8 cellular contexts compared by ENCODE assay signal in genomic region chr12:104457746-104458644, GRCh38. TPM values are rescaled to one million over a fixed set of nuclear protein-coding genes. Genes with fewer than 3 reads are reported as not detected.
A peak's percentile ranks its signal among the peaks of the same experiment; 100 is the strongest.
DNase-seq lines count a peak whose midpoint lies in the region; ATAC-seq and TF ChIP-seq lines count a peak whose summit lies in the region.

No MANE protein-coding gene starts in this region.

- TF ChIP-seq CTCF in activated CD8-positive, alpha-beta T cell treated with anti-CD3 and anti-CD28 coated beads for 36 hours (IDR thresholded peaks at IDR 0.05) = no peak
- TF ChIP-seq CTCF in testis (IDR thresholded peaks at IDR 0.05) = no peak

- peak overlapping the region; percentile 97 for H3K27ac Mint-ChIP-seq in activated CD8-positive, alpha-beta T cell treated with anti-CD3 and anti-CD28 coated beads for 36 hours

- peak overlapping the region; percentile 83 for H3K4me3 Mint-ChIP-seq in activated CD8-positive, alpha-beta T cell treated with anti-CD3 and anti-CD28 coated beads for 36 hours

- H3K9me3 ChIP-seq in MG63 (no peaks in the 10 kb centered on the region), endocrine pancreas (ENCODE audit: control insufficient read depth, low read length) (no peaks in the 10 kb centered on the region), mucosa of rectum (ENCODE audit: control insufficient read depth in 2 of 2, low read length in 2 of 2) (no peaks in the 10 kb centered on the region), testis (no peaks in the 10 kb centered on the region)

- H3K4me1 ChIP-seq in endocrine pancreas (ENCODE audit: control insufficient read depth, insufficient read depth, low read length) = no peaks in the 10 kb centered on the region
- peaks cover 0 to 6% of the 10 kb centered on the region in 2 donors for H3K4me1 ChIP-seq in mucosa of rectum (ENCODE audit: control insufficient read depth in 2 of 2, insufficient read depth in 2 of 2, low read length in 2 of 2)
- peaks cover 5% of the 10 kb centered on the region for H3K4me1 ChIP-seq in testis

- 0 out of 2 replicates have a peak, but pooled peaks cover 3% of the 10 kb centered on the region for H3K27me3 ChIP-seq in MG63
- no peaks in the 10 kb centered on the region for H3K27me3 ChIP-seq in endocrine pancreas (ENCODE audit: control insufficient read depth, insufficient read depth, low read length)
- peaks cover 12 to 15% of the 10 kb centered on the region in 2 donors for H3K27me3 ChIP-seq in mucosa of rectum (ENCODE audit: control insufficient read depth in 2 of 2, insufficient read depth in 2 of 2, low read length in 2 of 2)
- no peaks in the 10 kb centered on the region for H3K27me3 ChIP-seq in testis

- H3K9me3 Mint-ChIP-seq in activated CD8-positive, alpha-beta T cell treated with anti-CD3 and anti-CD28 coated beads for 36 hours = no peaks in the 10 kb centered on the region

- H3K9ac ChIP-seq in endocrine pancreas (ENCODE audit: control insufficient read depth, insufficient read depth, low read length) (peak overlapping the region; percentile 54), mucosa of rectum (ENCODE audit: low read depth in 1 of 2, low read length in 2 of 2) (peak overlapping the region; percentile 75 to 76)

- POLR2A ChIA-PET in activated CD8-positive, alpha-beta T cell treated with anti-CD3 and anti-CD28 coated beads for 36 hours (lab: Charles Lee) = interaction anchor here (0.6 to 5.4 kb wide), 17 partner anchors 9 to 306 kb away, joined by 3 to 30 read pairs (median 4); no protein-coding TSS in a partner anchor

- DNase-seq in EL (peak; percentile 28), MG63 (peak; percentile 6), testis (peak; percentile 40), NCI-H187 treated with DMSO at 0.1 percent for 48 hours (lab: John Stamatoyannopoulos, UW) (no peak)
- DNase-seq in activated CD8-positive, alpha-beta T cell treated with anti-CD3 and anti-CD28 coated beads for 36 hours = peak; percentile 64

- H3K36me3 Mint-ChIP-seq in activated CD8-positive, alpha-beta T cell treated with anti-CD3 and anti-CD28 coated beads for 36 hours (ENCODE audit: low read depth) = peaks cover 8% of the 10 kb centered on the region

- CTCF ChIA-PET in activated CD8-positive, alpha-beta T cell treated with anti-CD3 and anti-CD28 coated beads for 36 hours (lab: Charles Lee) = interaction anchor here (0.6 to 6.7 kb wide), 14 partner anchors 10 to 501 kb away, joined by 3 to 40 read pairs (median 4); no protein-coding TSS in a partner anchor

- no peaks in the 10 kb centered on the region for H3K27me3 Mint-ChIP-seq in activated CD8-positive, alpha-beta T cell treated with anti-CD3 and anti-CD28 coated beads for 36 hours

- 1 to 2% methylated on average over 23 to 55 of the region's 69 CpGs for WGBS in testis, 2 donors

- intact Hi-C loops in activated CD8-positive, alpha-beta T cell treated with anti-CD3 and anti-CD28 coated beads for 36 hours (cut with micrococcal nuclease) = loop anchor here (2.0 to 5.0 kb wide), 4 partner anchors 34 to 229 kb away; no protein-coding TSS in a partner anchor
- intact Hi-C loops in testis (cut with DNase I; ENCODE audit: low total_unique reads) = no loop called here

- ATAC-seq in activated CD8-positive, alpha-beta T cell treated with anti-CD3 and anti-CD28 coated beads for 36 hours = peak; percentile 27
- ATAC-seq in HG03097 (IDR thresholded peaks at IDR 0.05; ENCODE audit: low FRiP score, unreplicated experiment) = no peak

- H3K27ac ChIP-seq in mucosa of rectum (ENCODE audit: low read depth in 2 of 2, low read length in 2 of 2) (peak overlapping the region; percentile 77 to 82), testis (peak overlapping the region; percentile 88 to 89)

- TF ChIP-seq POLR2A in testis (IDR thresholded peaks at IDR 0.05) = no peak

- H3K4me3 ChIP-seq in MG63 (peak overlapping the region; percentile 61), endocrine pancreas (ENCODE audit: control insufficient read depth, insufficient read depth, low read length) (peak overlapping the region; percentile 54), mucosa of rectum (ENCODE audit: low read length in 2 of 2) (peak overlapping the region; percentile 83 to 87), testis (peak overlapping the region; percentile 83 to 92)

- H3K4me1 Mint-ChIP-seq in activated CD8-positive, alpha-beta T cell treated with anti-CD3 and anti-CD28 coated beads for 36 hours (ENCODE audit: low read depth) = peaks cover 52% of the 10 kb centered on the region

- H3K36me3 ChIP-seq in MG63 (no peaks in the 10 kb centered on the region), endocrine pancreas (ENCODE audit: control insufficient read depth, insufficient read depth, low read length) (no peaks in the 10 kb centered on the region), mucosa of rectum (ENCODE audit: control insufficient read depth in 2 of 2, insufficient read depth in 2 of 2, low read length in 2 of 2) (no peaks in the 10 kb centered on the region), testis (ENCODE audit: low read depth, missing control alignments) (no peaks in the 10 kb centered on the region)

RNA-seq across cellular contexts. Expression of gene CHST11, which starts 1.2 kb away (rescaled TPM):
- total RNA-seq in MG63 (2014; rRNA removed; shearing (Covaris generic); ENCODE audit: low replicate concordance) = 0.07 and 0.13 TPM in 2 replicates
- 10 to 100 TPM; 30.9 to 33.9 TPM for total RNA-seq in activated CD8-positive, alpha-beta T cell treated with anti-CD3 and anti-CD28 coated beads for 36 hours
- 10 to 100 TPM; 23.9 to 36.9 TPM for total RNA-seq in testis
- polyA plus RNA-seq in testis (ENCODE audit: insufficient read depth, low read depth, low replicate concordance) = 5.1 TPM

Comparison
In these comparisons a context has a peak if more than half of its experiments do, and no peak if none do; other contexts are left out.
1. RNA of gene CHST11, which starts 1.2 kb away (total RNA-seq): 23.9 to 36.9 TPM in testis and 30.9 to 33.9 TPM in activated CD8-positive, alpha-beta T cell treated with anti-CD3 and anti-CD28 coated beads for 36 hours; 0.07 to 0.13 TPM in MG63; every median in the first group is over 10 times any median in the second.
2. Peak in every context shown above with its lines, with median percentiles within 50 percentile points of each other: H3K4me3 ChIP-seq.